Comparison of ENCODE assay signal across 1 cellular context in the genomic region with DNA sequence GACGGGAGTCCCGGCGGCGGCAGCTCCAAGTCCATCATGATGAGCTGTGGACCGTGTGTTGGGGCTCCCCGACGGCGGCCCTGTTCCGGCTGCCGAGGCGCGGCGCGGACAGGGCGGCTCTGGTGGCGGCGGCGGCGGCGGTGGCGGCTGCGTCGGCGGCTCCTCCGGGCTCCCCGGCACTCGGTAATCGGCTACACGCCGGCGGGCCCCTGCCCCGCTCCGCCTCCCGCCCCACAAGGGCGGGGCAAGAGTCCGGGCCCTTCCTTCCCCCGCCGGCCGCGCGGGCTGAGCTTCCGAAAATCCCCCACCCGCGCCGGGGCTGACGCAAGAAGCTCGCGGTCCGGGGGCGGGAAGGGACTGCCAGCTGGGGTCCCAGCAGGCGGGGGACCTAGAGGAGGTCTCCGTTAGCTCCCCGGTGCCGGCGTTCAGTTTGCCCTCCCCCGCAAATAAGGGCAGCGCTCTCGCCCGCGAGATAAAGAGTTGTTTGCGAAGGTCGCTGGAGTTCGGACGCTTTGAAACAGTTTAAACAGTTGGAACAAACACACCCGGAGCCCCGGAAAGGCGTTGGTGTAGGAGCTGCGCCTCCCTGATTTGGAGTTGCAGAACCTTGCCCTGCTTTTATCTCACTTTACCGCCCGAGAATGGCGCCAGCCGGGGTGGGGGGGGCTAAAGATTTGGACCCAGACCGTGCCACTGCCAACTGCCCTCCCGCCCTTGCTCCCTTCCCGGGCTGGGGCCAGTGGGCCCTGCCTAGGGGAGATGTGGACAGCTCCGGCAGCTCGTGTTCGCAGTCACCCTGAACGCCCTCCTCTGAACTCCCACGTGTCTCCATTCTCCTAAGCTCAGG.
A peak's percentile ranks its signal among the peaks of the same experiment; 100 is the strongest.
TF ChIP-seq lines count a peak whose summit lies in the region.

TSS of gene NFE2L2 (minus strand) at position 189 of the 847 bp plus-strand sequence. CDS start at position 38, 151 bp downstream.

TF ChIP-seq in HepG2, 621 proteins besides CTCF, POLR2A, EP300 and RAD21 (continued from another document and continues in another):
- TF ChIP-seq DZIP1 (CRISPR knock-in tag; IDR thresholded peaks at IDR 0.05) (no peak), RFX3 (CRISPR knock-in tag; IDR thresholded peaks at IDR 0.05) (no peak), ZKSCAN8 (CRISPR knock-in tag; IDR thresholded peaks at IDR 0.05; ENCODE audit: borderline replicate concordance) (peak; percentile 57; the same call in 1 of the 2 replicates), FOXO4 (CRISPR knock-in tag; conservative IDR thresholded peaks at IDR 0.05) (no peak), IRF1 (CRISPR knock-in tag; IDR thresholded peaks at IDR 0.05; ENCODE audit: low read depth) (no peak), E2F1 (CRISPR knock-in tag; IDR thresholded peaks at IDR 0.05) (peak; percentile 91), BORCS8-MEF2B (CRISPR knock-in tag; IDR thresholded peaks at IDR 0.05) (peak; percentile 92), CHCHD3 (CRISPR knock-in tag; IDR thresholded peaks at IDR 0.05) (peak; percentile 52; the same call in 1 of the 2 replicates), KAT8 (CRISPR knock-in tag; IDR thresholded peaks at IDR 0.05) (peak; percentile 67), FOXA3 (CRISPR knock-in tag; IDR thresholded peaks at IDR 0.05) (peak; percentile 83), ZNF337 (CRISPR knock-in tag; IDR thresholded peaks at IDR 0.05; ENCODE audit: borderline replicate concordance, low read depth) (0 out of 2 replicates have a peak, but pooled peaks have one; percentile 24), ZNF343 (CRISPR knock-in tag; IDR thresholded peaks at IDR 0.05) (no peak; the same call in 1 of the 2 replicates), ZNF224 (CRISPR knock-in tag; IDR thresholded peaks at IDR 0.05) (peak; percentile 97), ZNF367 (CRISPR knock-in tag; IDR thresholded peaks at IDR 0.05; ENCODE audit: borderline replicate concordance) (0 out of 2 replicates have a peak, but pooled peaks have one; percentile 41), ELF3 (CRISPR knock-in tag; IDR thresholded peaks at IDR 0.05) (peak; percentile 63), POLR2G (IDR thresholded peaks at IDR 0.05; ENCODE audit: low read depth, low read length) (peak; percentile 93), ZNF44 (CRISPR knock-in tag; IDR thresholded peaks at IDR 0.05) (0 out of 2 replicates have a peak, but pooled peaks have one; percentile 81), ZNF3 (CRISPR knock-in tag; IDR thresholded peaks at IDR 0.05) (peak; percentile 60; the same call in 1 of the 2 replicates), ARID3A (IDR thresholded peaks at IDR 0.05; ENCODE audit: low read depth, low read length) (no peak; the same call in 1 of the 2 replicates), ZBTB38 (CRISPR knock-in tag; IDR thresholded peaks at IDR 0.05) (no peak), ZSCAN9 (CRISPR knock-in tag; IDR thresholded peaks at IDR 0.05; ENCODE audit: borderline replicate concordance) (no peak; the same call in 1 of the 2 replicates), RAD51 (IDR thresholded peaks at IDR 0.05; ENCODE audit: borderline replicate concordance) (no peak), NKX3-1 (CRISPR knock-in tag; IDR thresholded peaks at IDR 0.05) (no peak; the same call in 1 of the 2 replicates), ZSCAN22 (CRISPR knock-in tag; IDR thresholded peaks at IDR 0.05) (peak; percentile 77; the same call in 1 of the 2 replicates), ZNF562 (CRISPR knock-in tag; IDR thresholded peaks at IDR 0.05; ENCODE audit: borderline replicate concordance) (no peak), ZSCAN20 (CRISPR knock-in tag; IDR thresholded peaks at IDR 0.05; ENCODE audit: borderline replicate concordance) (0 out of 2 replicates have a peak, but pooled peaks have one; percentile 67), ZNF775 (CRISPR knock-in tag; IDR thresholded peaks at IDR 0.05; ENCODE audit: borderline replicate concordance) (0 out of 2 replicates have a peak, but pooled peaks have one; percentile 53), ZNF234 (CRISPR knock-in tag; conservative IDR thresholded peaks at IDR 0.05) (peak; percentile 94), ZNF674 (CRISPR knock-in tag; IDR thresholded peaks at IDR 0.05; ENCODE audit: low read depth) (no peak), ZNF7 (CRISPR knock-in tag; IDR thresholded peaks at IDR 0.05) (no peak)
- TF ChIP-seq, protein P1, sequence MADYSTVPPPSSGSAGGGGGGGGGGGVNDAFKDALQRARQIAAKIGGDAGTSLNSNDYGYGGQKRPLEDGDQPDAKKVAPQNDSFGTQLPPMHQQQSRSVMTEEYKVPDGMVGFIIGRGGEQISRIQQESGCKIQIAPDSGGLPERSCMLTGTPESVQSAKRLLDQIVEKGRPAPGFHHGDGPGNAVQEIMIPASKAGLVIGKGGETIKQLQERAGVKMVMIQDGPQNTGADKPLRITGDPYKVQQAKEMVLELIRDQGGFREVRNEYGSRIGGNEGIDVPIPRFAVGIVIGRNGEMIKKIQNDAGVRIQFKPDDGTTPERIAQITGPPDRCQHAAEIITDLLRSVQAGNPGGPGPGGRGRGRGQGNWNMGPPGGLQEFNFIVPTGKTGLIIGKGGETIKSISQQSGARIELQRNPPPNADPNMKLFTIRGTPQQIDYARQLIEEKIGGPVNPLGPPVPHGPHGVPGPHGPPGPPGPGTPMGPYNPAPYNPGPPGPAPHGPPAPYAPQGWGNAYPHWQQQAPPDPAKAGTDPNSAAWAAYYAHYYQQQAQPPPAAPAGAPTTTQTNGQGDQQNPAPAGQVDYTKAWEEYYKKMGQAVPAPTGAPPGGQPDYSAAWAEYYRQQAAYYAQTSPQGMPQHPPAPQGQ (CRISPR knock-in tag; IDR thresholded peaks at IDR 0.05; ENCODE audit: borderline replicate concordance), result 0 out of 2 replicates have a peak, but pooled peaks have one; percentile 25
- TF ChIP-seq, protein P2, sequence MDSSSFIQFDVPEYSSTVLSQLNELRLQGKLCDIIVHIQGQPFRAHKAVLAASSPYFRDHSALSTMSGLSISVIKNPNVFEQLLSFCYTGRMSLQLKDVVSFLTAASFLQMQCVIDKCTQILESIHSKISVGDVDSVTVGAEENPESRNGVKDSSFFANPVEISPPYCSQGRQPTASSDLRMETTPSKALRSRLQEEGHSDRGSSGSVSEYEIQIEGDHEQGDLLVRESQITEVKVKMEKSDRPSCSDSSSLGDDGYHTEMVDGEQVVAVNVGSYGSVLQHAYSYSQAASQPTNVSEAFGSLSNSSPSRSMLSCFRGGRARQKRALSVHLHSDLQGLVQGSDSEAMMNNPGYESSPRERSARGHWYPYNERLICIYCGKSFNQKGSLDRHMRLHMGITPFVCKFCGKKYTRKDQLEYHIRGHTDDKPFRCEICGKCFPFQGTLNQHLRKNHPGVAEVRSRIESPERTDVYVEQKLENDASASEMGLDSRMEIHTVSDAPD (CRISPR knock-in tag; IDR thresholded peaks at IDR 0.05), result peak; percentile 93
- TF ChIP-seq, protein P3, sequence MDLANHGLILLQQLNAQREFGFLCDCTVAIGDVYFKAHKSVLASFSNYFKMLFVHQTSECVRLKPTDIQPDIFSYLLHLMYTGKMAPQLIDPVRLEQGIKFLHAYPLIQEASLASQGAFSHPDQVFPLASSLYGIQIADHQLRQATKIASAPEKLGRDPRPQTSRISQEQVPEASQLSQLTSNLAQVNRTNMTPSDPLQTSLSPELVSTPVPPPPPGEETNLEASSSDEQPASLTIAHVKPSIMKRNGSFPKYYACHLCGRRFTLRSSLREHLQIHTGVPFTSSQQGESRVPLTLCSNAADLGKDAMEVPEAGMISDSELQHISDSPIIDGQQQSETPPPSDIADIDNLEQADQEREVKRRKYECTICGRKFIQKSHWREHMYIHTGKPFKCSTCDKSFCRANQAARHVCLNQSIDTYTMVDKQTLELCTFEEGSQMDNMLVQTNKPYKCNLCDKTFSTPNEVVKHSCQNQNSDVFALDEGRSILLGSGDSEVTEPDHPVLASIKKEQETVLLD (CRISPR knock-in tag; IDR thresholded peaks at IDR 0.05; ENCODE audit: low read depth), result peak; percentile 100
- TF ChIP-seq, protein P4, sequence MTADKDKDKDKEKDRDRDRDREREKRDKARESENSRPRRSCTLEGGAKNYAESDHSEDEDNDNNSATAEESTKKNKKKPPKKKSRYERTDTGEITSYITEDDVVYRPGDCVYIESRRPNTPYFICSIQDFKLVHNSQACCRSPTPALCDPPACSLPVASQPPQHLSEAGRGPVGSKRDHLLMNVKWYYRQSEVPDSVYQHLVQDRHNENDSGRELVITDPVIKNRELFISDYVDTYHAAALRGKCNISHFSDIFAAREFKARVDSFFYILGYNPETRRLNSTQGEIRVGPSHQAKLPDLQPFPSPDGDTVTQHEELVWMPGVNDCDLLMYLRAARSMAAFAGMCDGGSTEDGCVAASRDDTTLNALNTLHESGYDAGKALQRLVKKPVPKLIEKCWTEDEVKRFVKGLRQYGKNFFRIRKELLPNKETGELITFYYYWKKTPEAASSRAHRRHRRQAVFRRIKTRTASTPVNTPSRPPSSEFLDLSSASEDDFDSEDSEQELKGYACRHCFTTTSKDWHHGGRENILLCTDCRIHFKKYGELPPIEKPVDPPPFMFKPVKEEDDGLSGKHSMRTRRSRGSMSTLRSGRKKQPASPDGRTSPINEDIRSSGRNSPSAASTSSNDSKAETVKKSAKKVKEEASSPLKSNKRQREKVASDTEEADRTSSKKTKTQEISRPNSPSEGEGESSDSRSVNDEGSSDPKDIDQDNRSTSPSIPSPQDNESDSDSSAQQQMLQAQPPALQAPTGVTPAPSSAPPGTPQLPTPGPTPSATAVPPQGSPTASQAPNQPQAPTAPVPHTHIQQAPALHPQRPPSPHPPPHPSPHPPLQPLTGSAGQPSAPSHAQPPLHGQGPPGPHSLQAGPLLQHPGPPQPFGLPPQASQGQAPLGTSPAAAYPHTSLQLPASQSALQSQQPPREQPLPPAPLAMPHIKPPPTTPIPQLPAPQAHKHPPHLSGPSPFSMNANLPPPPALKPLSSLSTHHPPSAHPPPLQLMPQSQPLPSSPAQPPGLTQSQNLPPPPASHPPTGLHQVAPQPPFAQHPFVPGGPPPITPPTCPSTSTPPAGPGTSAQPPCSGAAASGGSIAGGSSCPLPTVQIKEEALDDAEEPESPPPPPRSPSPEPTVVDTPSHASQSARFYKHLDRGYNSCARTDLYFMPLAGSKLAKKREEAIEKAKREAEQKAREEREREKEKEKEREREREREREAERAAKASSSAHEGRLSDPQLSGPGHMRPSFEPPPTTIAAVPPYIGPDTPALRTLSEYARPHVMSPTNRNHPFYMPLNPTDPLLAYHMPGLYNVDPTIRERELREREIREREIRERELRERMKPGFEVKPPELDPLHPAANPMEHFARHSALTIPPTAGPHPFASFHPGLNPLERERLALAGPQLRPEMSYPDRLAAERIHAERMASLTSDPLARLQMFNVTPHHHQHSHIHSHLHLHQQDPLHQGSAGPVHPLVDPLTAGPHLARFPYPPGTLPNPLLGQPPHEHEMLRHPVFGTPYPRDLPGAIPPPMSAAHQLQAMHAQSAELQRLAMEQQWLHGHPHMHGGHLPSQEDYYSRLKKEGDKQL (CRISPR knock-in tag; IDR thresholded peaks at IDR 0.05; ENCODE audit: low read depth), result peak; percentile 86
